20 cellular contexts compared by ENCODE assay signal in genomic region chr13:70090036-70090723, GRCh38. TPM values are rescaled to one million over a fixed set of nuclear protein-coding genes. Genes with fewer than 3 reads are reported as not detected.
A peak's percentile ranks its signal among the peaks of the same experiment; 100 is the strongest.
DNase-seq lines count a peak whose midpoint lies in the region; ATAC-seq, FAIRE-seq and TF ChIP-seq lines count a peak whose summit lies in the region.
"Had no signal": no experiment of that assay in that cellular context is flagged by ENCODE, and none has a peak within 500 bp of the region (broad histone marks: within the 10 kb centered on the region; RNA-seq: fewer than 3 reads in every experiment).

No MANE protein-coding gene starts in this region.

- ATAC-seq in GM18858 (IDR thresholded peaks at IDR 0.05; ENCODE audit: unreplicated experiment) (peak; percentile 78), HG03159 (IDR thresholded peaks at IDR 0.05; ENCODE audit: unreplicated experiment) (peak; percentile 76), GM12878 (peak; percentile 61)
- ATAC-seq: left colon had no signal

- no peak overlapping the region for H2AK5ac ChIP-seq in H9 (ENCODE audit: insufficient read length, low read length)

- H3K27ac ChIP-seq in H9 (ENCODE audit: insufficient read length, low read depth, low read length) = no peak overlapping the region
- H3K27ac ChIP-seq in GM12878 (ENCODE audit: control insufficient read depth, insufficient read depth) = no peak overlapping the region
- H3K27ac ChIP-seq: colonic mucosa, PC-9, suprapubic skin had no signal

- H3K79me1 ChIP-seq in H9 (ENCODE audit: insufficient read depth, low read depth, low read length, poor library complexity, severe bottlenecking) = no peaks in the 10 kb centered on the region

- no peaks in the 10 kb centered on the region for H3K9me3 ChIP-seq in H9 (ENCODE audit: control insufficient read depth, low read depth, low read length)
- no peaks in the 10 kb centered on the region for H3K9me3 ChIP-seq in GM12878 (replicated peaks; ENCODE audit: control insufficient read depth, insufficient read depth, low read length)
- H3K9me3 ChIP-seq: colonic mucosa, suprapubic skin had no signal

- H3K9ac ChIP-seq in H9 (ENCODE audit: extremely low read depth, insufficient read length, low read length) (no peak overlapping the region), GM12878 (ENCODE audit: control insufficient read depth, insufficient read depth, low read length) (no peak overlapping the region)

- H2BK120ac ChIP-seq in H9 (ENCODE audit: low read depth, low read length, poor library complexity, severe bottlenecking) = no peak overlapping the region

- in situ Hi-C loops in GM12878 (cut with MboI) = no loop called here

- H2AFZ ChIP-seq in H9 (ENCODE audit: low read length) = no peak overlapping the region
- no peak overlapping the region for H2AFZ ChIP-seq in GM12878 (ENCODE audit: control insufficient read depth, low read depth, low read length)
- H2AFZ ChIP-seq: PC-9 had no signal

- H3K4me1 ChIP-seq in H9 (ENCODE audit: insufficient read depth, low read length) (no peaks in the 10 kb centered on the region), GM12878 (ENCODE audit: control insufficient read depth, insufficient read depth, low read length) (no peaks in the 10 kb centered on the region)
- H3K4me1 ChIP-seq: colonic mucosa, suprapubic skin had no signal

- H3K27me3 ChIP-seq in H9 (ENCODE audit: insufficient read depth, low read length) (no peaks in the 10 kb centered on the region), GM12878 (replicated peaks in 1 of 2; ENCODE audit: control insufficient read depth in 2 of 2, insufficient read depth in 2 of 2, low read length in 1 of 2) (no peaks in the 10 kb centered on the region)
- H3K27me3 ChIP-seq: colonic mucosa, suprapubic skin had no signal

- no peak for TF ChIP-seq RAD21 in GM12878 (IDR thresholded peaks at IDR 0.05; ENCODE audit: insufficient read depth, low read depth, low read length)

- no peak overlapping the region for H3K4me3 ChIP-seq in GM12878
- H3K4me3 ChIP-seq: colonic mucosa, PC-9, suprapubic skin had no signal

- intact Hi-C loops in GM12878 (cut with micrococcal nuclease; ENCODE audit: unreplicated experiment) = no loop called here

- H4K8ac ChIP-seq in H9 (replicated peaks; ENCODE audit: insufficient read length, low read depth, low read length) = no peak overlapping the region

- TF ChIP-seq CTCF in H9 (conservative IDR thresholded peaks at IDR 0.05) (no peak), GM12878 (IDR thresholded peaks at IDR 0.05 in 2 of 3, conservative IDR thresholded peaks at IDR 0.05 in 1 of 3; ENCODE audit: control insufficient read depth in 2 of 3, extremely low read depth in 1 of 3, insufficient read depth in 1 of 3, low read depth in 3 of 3, low read length in 3 of 3) (no peak), GM20000 (IDR thresholded peaks at IDR 0.05; ENCODE audit: extremely low read depth, missing control alignments) (no peak)

- no peak overlapping the region for H3K23ac ChIP-seq in H9 (ENCODE audit: insufficient read length, low read depth, low read length)

- no peak overlapping the region for H3T11ph ChIP-seq in H9 (ENCODE audit: low read length)

- RAD21 ChIA-PET in GM12878 (lab: Charles Lee; ENCODE audit: unreplicated experiment) = no interaction called here

- WGBS in H9 (ENCODE audit: extremely low coverage, insufficient read length, low lambda C conversion rate) = no CpG with 5 or more reads among the region's 2 CpGs
- 0% methylated on average over 2 of the region's 2 CpGs for WGBS in GM12878 (ENCODE audit: insufficient coverage, insufficient replicate concordance, low lambda C conversion rate, missing lambda C conversion rate)

- no peaks in the 10 kb centered on the region for H3K27me3 Mint-ChIP-seq in H9 (ENCODE audit: low read depth)
- H3K27me3 Mint-ChIP-seq in T-helper 2 cell treated with Interferon-gamma antibody and Interleukin-4, amounts not matched to agents 5 μg/mL and 100 μg/mL, for 36 hours (ENCODE audit: low read depth) = no peaks in the 10 kb centered on the region
- H3K27me3 Mint-ChIP-seq: activated CD4-positive, alpha-beta memory T cell treated with anti-CD3 and anti-CD28 coated beads for 36 hours; progenitor cell of endocrine pancreas had no signal

- no peak overlapping the region for H3K18ac ChIP-seq in H9 (ENCODE audit: insufficient read length, low read depth, low read length)

- H3K36me3 Mint-ChIP-seq in H9 (ENCODE audit: insufficient read depth in 1 of 3, low read depth in 3 of 3) = no peaks in the 10 kb centered on the region
- no peaks in the 10 kb centered on the region for H3K36me3 Mint-ChIP-seq in T-helper 2 cell treated with Interferon-gamma antibody and Interleukin-4, amounts not matched to agents 5 μg/mL and 100 μg/mL, for 36 hours (ENCODE audit: low read depth)
- H3K36me3 Mint-ChIP-seq: activated CD4-positive, alpha-beta memory T cell treated with anti-CD3 and anti-CD28 coated beads for 36 hours had no signal

- FAIRE-seq in GM12878 (lab: Jason Lieb, UNC) = no peak
- FAIRE-seq: astrocyte, GM18507 had no signal

- H2BK15ac ChIP-seq in H9 (ENCODE audit: low read depth, low read length) = no peak overlapping the region

- H3K4me1 Mint-ChIP-seq in H9 = peaks cover 6 to 9% of the 10 kb centered on the region in 2 experiments
- H3K4me1 Mint-ChIP-seq in T-helper 2 cell treated with Interferon-gamma antibody and Interleukin-4, amounts not matched to agents 5 μg/mL and 100 μg/mL, for 36 hours (ENCODE audit: low read depth) = no peaks in the 10 kb centered on the region

- no peak overlapping the region for H4K91ac ChIP-seq in H9 (ENCODE audit: insufficient read length, low read depth, low read length)

- no peak overlapping the region for H2BK12ac ChIP-seq in H9 (ENCODE audit: insufficient read length, low read depth, low read length)

- no peak for DNase-seq in H9
- DNase-seq in GM12878 (ENCODE audit: low read depth, low spot score) = no peak
- DNase-seq in kidney glomerular epithelial cell (lab: John Stamatoyannopoulos, UW) = no peak
- DNase-seq in T-helper 2 cell treated with Interferon-gamma antibody and Interleukin-4, amounts not matched to agents 5 μg/mL and 100 μg/mL, for 36 hours (ENCODE audit: low spot score) = no peak
- DNase-seq in A172 (ENCODE audit: low spot score) = no peak
- DNase-seq in GM20000 (ENCODE audit: low spot score) = no peak
- DNase-seq: activated CD4-positive, alpha-beta memory T cell treated with anti-CD3 and anti-CD28 coated beads for 36 hours; activated gamma-delta T cell treated with Interleukin-2 at 50 U/mL for 16 hours; colonic mucosa; head of caudate nucleus; left colon; NCI-H226; PC-9 had no signal

- H4K20me1 ChIP-seq in H9 (ENCODE audit: control insufficient read depth, insufficient read depth, insufficient read length) (no peaks in the 10 kb centered on the region), GM12878 (ENCODE audit: control insufficient read depth, insufficient read depth) (no peaks in the 10 kb centered on the region)

- H2BK5ac ChIP-seq in H9 (ENCODE audit: insufficient read length, low read length) = no peak overlapping the region

- no peak overlapping the region for H3K14ac ChIP-seq in H9 (ENCODE audit: insufficient read depth, low read length)

- SMC1A ChIA-PET in GM12878 (lab: Charles Lee; ENCODE audit: uncharacterized antibody, unreplicated experiment) = interaction anchor here (0.7 kb wide), 1 partner anchor 408 kb away, joined by 4 read pairs; no protein-coding TSS in a partner anchor

- no TSS peak for BruUV-seq in GM12878 (replicated peaks; lab: Mats Ljungman, UMichigan)

- no peak overlapping the region for H3K4me2 ChIP-seq in H9 (ENCODE audit: insufficient read depth, insufficient read length, low read length)
- no peak overlapping the region for H3K4me2 ChIP-seq in GM12878 (ENCODE audit: control insufficient read depth, insufficient read depth)
- H3K4me2 ChIP-seq: PC-9 had no signal

- no peak for TF ChIP-seq EP300 in GM12878 (IDR thresholded peaks at IDR 0.05; ENCODE audit: borderline replicate concordance in 1 of 2, control insufficient read depth in 1 of 2, low read depth in 2 of 2, low read length in 2 of 2)

- no peaks in the 10 kb centered on the region for H3K23me2 ChIP-seq in H9 (ENCODE audit: insufficient read length, low read depth, low read length, poor library complexity, severe bottlenecking)

- CTCF ChIA-PET in GM12878 (lab: Yijun Ruan, JAX) = interaction anchor here (0.6 to 1.2 kb wide), 3 partner anchors 39 to 1211 kb away, joined by 3 read pairs; no protein-coding TSS in a partner anchor

- no peak overlapping the region for H3K4ac ChIP-seq in H9 (ENCODE audit: low read depth, low read length)

- H3K79me2 ChIP-seq in H9 (ENCODE audit: insufficient read depth, low read length) = no peaks in the 10 kb centered on the region
- H3K79me2 ChIP-seq in GM12878 (ENCODE audit: control insufficient read depth, insufficient read depth, low read length) = no peaks in the 10 kb centered on the region

- POLR2A ChIA-PET in GM12878 (lab: Charles Lee) = no interaction called here

- no peaks in the 10 kb centered on the region for H3K9me3 Mint-ChIP-seq in H9
- H3K9me3 Mint-ChIP-seq in T-helper 2 cell treated with Interferon-gamma antibody and Interleukin-4, amounts not matched to agents 5 μg/mL and 100 μg/mL, for 36 hours = peaks cover 15% of the 10 kb centered on the region

- no peak overlapping the region for H4K5ac ChIP-seq in H9 (ENCODE audit: insufficient read length, low read depth, low read length)

- peak overlapping the region in 2 of 3 experiments; percentile 59 to 68; a peak in 2 of 7 replicates for H3K27ac Mint-ChIP-seq in H9
- H3K27ac Mint-ChIP-seq in T-helper 2 cell treated with Interferon-gamma antibody and Interleukin-4, amounts not matched to agents 5 μg/mL and 100 μg/mL, for 36 hours = no peak overlapping the region
- H3K27ac Mint-ChIP-seq: activated CD4-positive, alpha-beta memory T cell treated with anti-CD3 and anti-CD28 coated beads for 36 hours; progenitor cell of endocrine pancreas had no signal

- H3K56ac ChIP-seq in H9 (ENCODE audit: insufficient read length, low read depth, low read length) = no peak overlapping the region

- TF ChIP-seq POLR2A in GM12878 (IDR thresholded peaks at IDR 0.05; ENCODE audit: low read depth, low read length) = no peak

- H3K36me3 ChIP-seq in GM12878 (ENCODE audit: control insufficient read depth in 2 of 2, insufficient read depth in 2 of 2, low read length in 1 of 2) = no peaks in the 10 kb centered on the region
- H3K36me3 ChIP-seq: colonic mucosa, suprapubic skin had no signal

- H2BK20ac ChIP-seq in H9 (ENCODE audit: low read depth, low read length, poor library complexity, severe bottlenecking) = no peak overlapping the region

- H3K4me3 Mint-ChIP-seq in H9 = no peak overlapping the region
- no peak overlapping the region for H3K4me3 Mint-ChIP-seq in T-helper 2 cell treated with Interferon-gamma antibody and Interleukin-4, amounts not matched to agents 5 μg/mL and 100 μg/mL, for 36 hours
- H3K4me3 Mint-ChIP-seq: activated CD4-positive, alpha-beta memory T cell treated with anti-CD3 and anti-CD28 coated beads for 36 hours had no signal

RNA-seq across cellular contexts. Expression of gene ATXN8OS, which starts 17.4 kb away (rescaled TPM):
- not detected in 2 replicates for total RNA-seq in H9 (2021)
- total RNA-seq in GM12878 (2013; cell fraction: nucleolus; rRNA removed) = not detected in 2 replicates
- not detected in 2 replicates for total RNA-seq in GM12878 (2014; rRNA removed)
- total RNA-seq in GM12878 (2014; rRNA removed; fragmentation: Illumina TruSeq; extraction: Trizol) = not detected in 2 replicates
- total RNA-seq in GM12878 (2021) = not detected in 2 replicates
- polyA plus RNA-seq in GM12878 (2011; ENCODE audit: low read depth) = not detected
- not detected in 2 replicates for polyA plus RNA-seq in GM12878 (2011; rRNA removed)
- polyA plus RNA-seq in GM12878 (2011; cell fraction: cytosol; rRNA removed) = not detected in 2 replicates
- not detected in 2 replicates for polyA plus RNA-seq in GM12878 (2011; cell fraction: nucleus; rRNA removed)
- polyA plus RNA-seq in GM12878 (2012) = not detected in 2 replicates
- polyA plus RNA-seq in GM12878 (2014; fragmentation: Illumina TruSeq; extraction: Trizol) = not detected in 2 replicates
- polyA plus RNA-seq in GM12878 (2014; fragmentation: Nextera tagmentation; extraction: Ambion mirVana) = not detected
- not detected in 2 replicates for polyA plus RNA-seq in GM12878 (2014; rRNA removed)
- polyA plus RNA-seq in GM12878 (2016; fragmentation: Nextera tagmentation; extraction: Ambion mirVana) = not detected
- not detected in 2 replicates for polyA minus RNA-seq in GM12878 (2011; rRNA and poly(A)+ RNA removed)
- not detected in 2 replicates for polyA minus RNA-seq in GM12878 (2011; cell fraction: cytosol; rRNA and poly(A)+ RNA removed)
- polyA minus RNA-seq in GM12878 (2011; cell fraction: nucleus; rRNA and poly(A)+ RNA removed) = not detected in 2 replicates
- total RNA-seq in A172 (2014; rRNA removed; shearing (Covaris generic)) = not detected in 2 replicates
- total RNA-seq: activated CD4-positive, alpha-beta memory T cell treated with anti-CD3 and anti-CD28 coated beads for 36 hours; astrocyte; colonic mucosa; left colon; PC-9; progenitor cell of endocrine pancreas; suprapubic skin had no signal
- polyA plus RNA-seq: esophagus had no signal

RNA-seq across cellular contexts. Expression of gene KLHL1, which starts 18.1 kb away (rescaled TPM):
- total RNA-seq in H9 (2021) = not detected in 2 replicates
- not detected in 2 replicates for total RNA-seq in GM12878 (2013; cell fraction: nucleolus; rRNA removed)
- total RNA-seq in GM12878 (2014; rRNA removed) = 0.11 and 0.16 TPM in 2 replicates
- 0.09 and 0.13 TPM in 2 replicates for total RNA-seq in GM12878 (2014; rRNA removed; fragmentation: Illumina TruSeq; extraction: Trizol)
- total RNA-seq in GM12878 (2021) = 0.05 and 0.08 TPM in 2 replicates
- polyA plus RNA-seq in GM12878 (2011; ENCODE audit: low read depth) = not detected
- not detected in 2 replicates for polyA plus RNA-seq in GM12878 (2011; rRNA removed)
- polyA plus RNA-seq in GM12878 (2011; cell fraction: cytosol; rRNA removed) = not detected in 2 replicates
- polyA plus RNA-seq in GM12878 (2011; cell fraction: nucleus; rRNA removed) = not detected in 2 replicates
- not detected in 2 replicates for polyA plus RNA-seq in GM12878 (2012)
- 0.07 TPM in 1 of 2 replicates, not detected in the other for polyA plus RNA-seq in GM12878 (2014; fragmentation: Illumina TruSeq; extraction: Trizol)
- under 1 TPM; 0.02 to 0.05 TPM for polyA plus RNA-seq in GM12878 (2014; fragmentation: Nextera tagmentation; extraction: Ambion mirVana)
- polyA plus RNA-seq in GM12878 (2014; rRNA removed) = 0.04 TPM in 2 replicates
- under 1 TPM in 1 of 2 experiments, not detected in 1; 0.05 TPM for polyA plus RNA-seq in GM12878 (2016; fragmentation: Nextera tagmentation; extraction: Ambion mirVana)
- not detected in 2 replicates for polyA minus RNA-seq in GM12878 (2011; rRNA and poly(A)+ RNA removed)
- 0.31 TPM in 1 of 2 replicates, not detected in the other for polyA minus RNA-seq in GM12878 (2011; cell fraction: cytosol; rRNA and poly(A)+ RNA removed)
- 0.10 TPM in 1 of 2 replicates, not detected in the other for polyA minus RNA-seq in GM12878 (2011; cell fraction: nucleus; rRNA and poly(A)+ RNA removed)
- not detected in 2 replicates for total RNA-seq in A172 (2014; rRNA removed; shearing (Covaris generic))
- total RNA-seq: activated CD4-positive, alpha-beta memory T cell treated with anti-CD3 and anti-CD28 coated beads for 36 hours; astrocyte; PC-9; suprapubic skin had no signal
- polyA plus RNA-seq: esophagus had no signal
